In genomic region chr13:110471833-110472162, GRCh38 we compare ENCODE assay signal across 8 cellular contexts.
A peak's percentile ranks its signal among the peaks of the same experiment; 100 is the strongest.
DNase-seq lines count a peak whose midpoint lies in the region; ATAC-seq, FAIRE-seq and TF ChIP-seq lines count a peak whose summit lies in the region.

No MANE protein-coding gene starts in this region.

- peak overlapping the region; percentile 67 for H3K27ac ChIP-seq in brain microvascular endothelial cell
- H3K27ac ChIP-seq in naive thymus-derived CD4-positive, alpha-beta T cell (ENCODE audit: low read depth, low read length): no peak overlapping the region

- H3K36me3 Mint-ChIP-seq in naive thymus-derived CD4-positive, alpha-beta T cell: no peaks in the 10 kb centered on the region

- peak; percentile 99 for FAIRE-seq in GM12892 (lab: Jason Lieb, UNC)

- no peak overlapping the region for H3K27ac Mint-ChIP-seq in naive thymus-derived CD4-positive, alpha-beta T cell

- CTCF ChIA-PET in naive thymus-derived CD4-positive, alpha-beta T cell (lab: Charles Lee): no interaction called here

- peaks cover 0 to 7% (median 0%) of the 10 kb centered on the region in 7 donors for H3K4me1 Mint-ChIP-seq in naive thymus-derived CD4-positive, alpha-beta T cell

- TF ChIP-seq CTCF in brain microvascular endothelial cell (IDR thresholded peaks at IDR 0.05; ENCODE audit: low read depth, low read length, missing control alignments): no peak

- DNase-seq in GM12892 (ENCODE audit: insufficient read length) (peak; percentile 68), brain microvascular endothelial cell (peak; percentile 86), NCI-H1436 treated with DMSO at 0.1 percent for 48 hours (lab: John Stamatoyannopoulos, UW) (no peak), iPS-NIHi11 (ENCODE audit: low spot score) (no peak)
- no peak for DNase-seq in naive thymus-derived CD4-positive, alpha-beta T cell
- DNase-seq in activated effector memory CD4-positive, alpha-beta T cell treated with Interleukin-2 at 50 U/mL for 16 hours: no peak

- intact Hi-C loops in naive thymus-derived CD4-positive, alpha-beta T cell (cut with micrococcal nuclease): no loop called here

- ATAC-seq in GM21423 (IDR thresholded peaks at IDR 0.05; ENCODE audit: unreplicated experiment) (peak; percentile 95), HG03571 (IDR thresholded peaks at IDR 0.05; ENCODE audit: unreplicated experiment) (peak; percentile 95)
- peak; percentile 89 for ATAC-seq in naive thymus-derived CD4-positive, alpha-beta T cell

- H3K4me3 Mint-ChIP-seq in naive thymus-derived CD4-positive, alpha-beta T cell: no peak overlapping the region

- H3K4me1 ChIP-seq in naive thymus-derived CD4-positive, alpha-beta T cell (ENCODE audit: control insufficient read depth in 2 of 2, insufficient read depth in 2 of 2, low read length in 2 of 2): no peaks in the 10 kb centered on the region

- in situ Hi-C loops in brain microvascular endothelial cell (cut with HindIII; ENCODE audit: low pct_ligation_motif_present, low sequenced_read_pairs): no loop called here

- H3K27me3 Mint-ChIP-seq in naive thymus-derived CD4-positive, alpha-beta T cell: peaks cover 7 to 27% (median 8%) of the 10 kb centered on the region in 5 donors

- POLR2A ChIA-PET in naive thymus-derived CD4-positive, alpha-beta T cell (lab: Charles Lee): no interaction called here

- TF ChIP-seq POLR2A in GM12892 (IDR thresholded peaks at IDR 0.05; ENCODE audit: low read depth, low read length): peak; percentile 28; the same call in 1 of the 2 replicates

- H3K9me3 ChIP-seq in naive thymus-derived CD4-positive, alpha-beta T cell (ENCODE audit: control insufficient read depth in 2 of 3, low read length in 3 of 3): no peaks in the 10 kb centered on the region

- H3K36me3 ChIP-seq in brain microvascular endothelial cell (replicated peaks): peaks cover 96% of the 10 kb centered on the region
- no peaks in the 10 kb centered on the region for H3K36me3 ChIP-seq in naive thymus-derived CD4-positive, alpha-beta T cell (ENCODE audit: control insufficient read depth in 2 of 3, insufficient read depth in 3 of 3, low read length in 3 of 3)

- peaks cover 0 to 4% (median 0%) of the 10 kb centered on the region in 11 donors for H3K9me3 Mint-ChIP-seq in naive thymus-derived CD4-positive, alpha-beta T cell

- no peaks in the 10 kb centered on the region for H3K27me3 ChIP-seq in brain microvascular endothelial cell (replicated peaks)
- H3K27me3 ChIP-seq in naive thymus-derived CD4-positive, alpha-beta T cell (ENCODE audit: control insufficient read depth in 2 of 2, insufficient read depth in 2 of 2, low read length in 2 of 2): no peaks in the 10 kb centered on the region

- H3K4me3 ChIP-seq in brain microvascular endothelial cell (ENCODE audit: low read depth, low read length): no peak overlapping the region
- no peak overlapping the region for H3K4me3 ChIP-seq in naive thymus-derived CD4-positive, alpha-beta T cell (ENCODE audit: low read length)

Comparison
In these comparisons a context has a peak if more than half of its experiments do, and no peak if none do; other contexts are left out.
1. DNase-seq: peak in GM12892 (single experiment) and brain microvascular endothelial cell (single experiment); none in naive thymus-derived CD4-positive, alpha-beta T cell (0 of 9), NCI-H1436 treated with DMSO at 0.1 percent for 48 hours (single experiment), iPS-NIHi11 (single experiment) and activated effector memory CD4-positive, alpha-beta T cell treated with Interleukin-2 at 50 U/mL for 16 hours (single experiment).
2. Peak in every context shown above with its lines, with median percentiles within 50 percentile points of each other: ATAC-seq.